Comparison of ENCODE assay signal across 26 cellular contexts in the genomic region with DNA sequence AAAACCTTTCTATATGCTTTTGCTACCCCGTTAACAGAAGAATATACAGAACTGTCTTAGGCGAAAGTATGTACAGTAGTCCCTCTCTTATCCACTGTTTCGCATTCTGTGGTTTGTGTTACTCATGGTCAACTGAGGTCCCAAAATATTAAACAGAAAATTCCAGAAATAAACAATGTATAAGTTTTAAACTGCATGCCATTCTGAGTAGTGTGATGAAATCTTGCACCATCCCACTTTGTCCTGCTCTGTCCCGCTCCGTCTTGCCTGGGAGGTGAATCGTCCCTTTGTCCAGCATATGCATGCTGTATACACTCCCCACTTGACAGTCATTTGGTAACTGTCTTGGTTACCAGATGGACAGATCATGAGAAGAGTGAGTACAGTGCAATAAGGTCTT.
DNase-seq lines count a peak whose midpoint lies in the region; ATAC-seq and TF ChIP-seq lines count a peak whose summit lies in the region.
"Had no signal": no experiment of that assay in that cellular context is flagged by ENCODE, and none has a peak within 500 bp of the region (broad histone marks: within the 10 kb centered on the region; RNA-seq: fewer than 3 reads in every experiment).

No MANE protein-coding gene starts in this region.

- H3K9me3 ChIP-seq in PC-3 (ENCODE audit: low read length) = no peaks in the 10 kb centered on the region
- no peaks in the 10 kb centered on the region for H3K9me3 ChIP-seq in mesenchymal stem cell (ENCODE audit: control insufficient read depth, low read length)
- no peaks in the 10 kb centered on the region for H3K9me3 ChIP-seq in body of pancreas
- H3K9me3 ChIP-seq: adrenal gland, thyroid gland had no signal

- H3K9me2 ChIP-seq in PC-3 (replicated peaks; ENCODE audit: low read length) = no peaks in the 10 kb centered on the region

- no peaks in the 10 kb centered on the region for H3K79me2 ChIP-seq in PC-3 (ENCODE audit: low read length)

- DNase-seq in EL = peak; percentile 33
- DNase-seq in PC-3 = no peak
- no peak for DNase-seq in endothelial cell (ENCODE audit: low spot score)
- DNase-seq in mesenchymal stem cell = peak; percentile 78
- no peak for DNase-seq in globus pallidus (ENCODE audit: low spot score)
- DNase-seq in body of pancreas = no peak
- DNase-seq: activated CD4-positive, CD25-positive, alpha-beta regulatory T cell treated with anti-CD3 and anti-CD28 coated beads, Interleukin-2, amount 50 U/mL, for 72 hours; activated CD8-positive, alpha-beta T cell treated with anti-CD3 and anti-CD28 coated beads for 36 hours; activated effector memory CD4-positive, alpha-beta T cell treated with anti-CD3 and anti-CD28 coated beads, Interleukin-2, amount 50 U/mL, for 16 hours; adrenal gland; AML-193; CD8-positive, alpha-beta memory T cell; dermis blood vessel endothelial cell; DMS53; GOT3; kidney; NCI-H1436 treated with DMSO at 0.1 percent for 48 hours; NCI-H524; posterior cingulate gyrus; stimulated activated CD4-positive, alpha-beta T cell treated with anti-CD3 and anti-CD28 coated beads, Interleukin-15, amount 100 ng/mL, for 24 hours; stimulated activated naive CD8-positive, alpha-beta T cell treated with anti-CD3 and anti-CD28 coated beads, Interleukin-15, amount 100 ng/mL, for 72 hours; T-helper 1 cell; thyroid gland had no signal

- no peak overlapping the region for H3K23ac ChIP-seq in mesenchymal stem cell (ENCODE audit: low read length in 2 of 2)

- H2AFZ ChIP-seq in PC-3 (ENCODE audit: low read length) = no peak overlapping the region
- H2AFZ ChIP-seq in mesenchymal stem cell (ENCODE audit: low read depth, low read length) = no peak overlapping the region

- WGBS in mesenchymal stem cell = 62% methylated on average over 3 of the region's 6 CpGs
- WGBS in body of pancreas, 2 donors = 96 to 97% methylated on average over 6 of the region's 6 CpGs

- H3K27me3 Mint-ChIP-seq in endothelial cell (ENCODE audit: unreplicated experiment) = no peaks in the 10 kb centered on the region
- H3K27me3 Mint-ChIP-seq: activated CD8-positive, alpha-beta T cell treated with anti-CD3 and anti-CD28 coated beads for 36 hours; CD8-positive, alpha-beta memory T cell; stimulated activated naive CD8-positive, alpha-beta T cell treated with anti-CD3 and anti-CD28 coated beads, Interleukin-15, amount 100 ng/mL, for 72 hours had no signal

- H3K4me1 ChIP-seq in PC-3 (ENCODE audit: insufficient read depth, low read length) = peaks cover 7% of the 10 kb centered on the region
- H3K4me1 ChIP-seq in mesenchymal stem cell (ENCODE audit: control insufficient read depth, insufficient read depth, low read depth, low read length) = no peaks in the 10 kb centered on the region
- H3K4me1 ChIP-seq in body of pancreas = peaks cover 14% of the 10 kb centered on the region

- H3K27ac ChIP-seq in PC-3 (ENCODE audit: low read length) = no peak overlapping the region
- H3K27ac ChIP-seq in mesenchymal stem cell (ENCODE audit: low read length, poor library complexity, severe bottlenecking) = no peak overlapping the region
- no peak overlapping the region for H3K27ac ChIP-seq in body of pancreas
- H3K27ac ChIP-seq: adrenal gland, thyroid gland had no signal

- no peaks in the 10 kb centered on the region for H4K20me1 ChIP-seq in PC-3 (ENCODE audit: low read length)

- no peak overlapping the region for H3K9ac ChIP-seq in PC-3 (ENCODE audit: low read length)
- no peak overlapping the region for H3K9ac ChIP-seq in mesenchymal stem cell (ENCODE audit: low read length)

- H3K4me1 Mint-ChIP-seq in endothelial cell (ENCODE audit: unreplicated experiment) = no peaks in the 10 kb centered on the region
- H3K4me1 Mint-ChIP-seq: CD8-positive, alpha-beta memory T cell; stimulated activated naive CD8-positive, alpha-beta T cell treated with anti-CD3 and anti-CD28 coated beads, Interleukin-15, amount 100 ng/mL, for 72 hours had no signal

- H3K18ac ChIP-seq in mesenchymal stem cell (ENCODE audit: low read depth in 1 of 2, low read length in 2 of 2) = no peak overlapping the region

- BruUV-seq in PC-3 (replicated peaks; lab: Mats Ljungman, UMichigan) = no TSS peak

- H4K91ac ChIP-seq in mesenchymal stem cell (ENCODE audit: low read length) = no peak overlapping the region

- no peak overlapping the region for H2BK12ac ChIP-seq in mesenchymal stem cell (ENCODE audit: low read length in 2 of 2)

- TF ChIP-seq POLR2A in body of pancreas (IDR thresholded peaks at IDR 0.05) = no peak

- no peaks in the 10 kb centered on the region for H3F3A ChIP-seq in PC-3 (ENCODE audit: low read length, unreplicated experiment)

- H3K4me2 ChIP-seq in PC-3 (ENCODE audit: low read length) (no peak overlapping the region), mesenchymal stem cell (ENCODE audit: low read length, poor library complexity, severe bottlenecking) (no peak overlapping the region)

- H3K14ac ChIP-seq in mesenchymal stem cell (ENCODE audit: low read length in 2 of 2) = no peak overlapping the region

- ATAC-seq in PC-3 = 0 out of 2 replicates have a peak, but pooled peaks have one; percentile 6
- ATAC-seq in GM21825 (IDR thresholded peaks at IDR 0.05; ENCODE audit: unreplicated experiment) = no peak
- no peak for ATAC-seq in body of pancreas
- ATAC-seq: activated CD8-positive, alpha-beta T cell treated with anti-CD3 and anti-CD28 coated beads for 36 hours; sciatic nerve; stimulated activated naive CD8-positive, alpha-beta T cell treated with anti-CD3 and anti-CD28 coated beads, Interleukin-15, amount 100 ng/mL, for 72 hours had no signal

- H4K8ac ChIP-seq in mesenchymal stem cell (ENCODE audit: low read length) = no peak overlapping the region

- H2BK120ac ChIP-seq in mesenchymal stem cell (ENCODE audit: low read depth, low read length) = no peak overlapping the region

- no peaks in the 10 kb centered on the region for H3K27me3 ChIP-seq in PC-3 (ENCODE audit: low read length)
- no peaks in the 10 kb centered on the region for H3K27me3 ChIP-seq in mesenchymal stem cell (ENCODE audit: control insufficient read depth in 1 of 2, insufficient read depth in 1 of 2, low read length in 2 of 2)
- H3K27me3 ChIP-seq in body of pancreas = no peaks in the 10 kb centered on the region
- H3K27me3 ChIP-seq: adrenal gland, thyroid gland had no signal

- H3K4me3 ChIP-seq in PC-3 (ENCODE audit: low read length) (no peak overlapping the region), mesenchymal stem cell (ENCODE audit: insufficient read depth in 1 of 2, low read depth in 1 of 2, low read length in 2 of 2) (no peak overlapping the region), body of pancreas (no peak overlapping the region)
- H3K4me3 ChIP-seq: adrenal gland, thyroid gland had no signal

- H3K4me3 Mint-ChIP-seq in endothelial cell (ENCODE audit: unreplicated experiment) = peak overlapping the region; percentile 63
- H3K4me3 Mint-ChIP-seq: activated CD8-positive, alpha-beta T cell treated with anti-CD3 and anti-CD28 coated beads for 36 hours; CD8-positive, alpha-beta memory T cell; neural crest cell; stimulated activated naive CD8-positive, alpha-beta T cell treated with anti-CD3 and anti-CD28 coated beads, Interleukin-15, amount 100 ng/mL, for 72 hours had no signal

- CTCF ChIA-PET in PC-3 (lab: Charles Lee) = no interaction called here

- no peaks in the 10 kb centered on the region for H3K9me3 Mint-ChIP-seq in endothelial cell (ENCODE audit: unreplicated experiment)
- H3K9me3 Mint-ChIP-seq: activated CD8-positive, alpha-beta T cell treated with anti-CD3 and anti-CD28 coated beads for 36 hours; CD8-positive, alpha-beta memory T cell; neural crest cell; stimulated activated naive CD8-positive, alpha-beta T cell treated with anti-CD3 and anti-CD28 coated beads, Interleukin-15, amount 100 ng/mL, for 72 hours had no signal

- H3K36me3 Mint-ChIP-seq in endothelial cell (ENCODE audit: low read depth, unreplicated experiment) = peaks cover 20% of the 10 kb centered on the region

- no peak overlapping the region for H3K27ac Mint-ChIP-seq in endothelial cell (ENCODE audit: unreplicated experiment)
- H3K27ac Mint-ChIP-seq: activated CD8-positive, alpha-beta T cell treated with anti-CD3 and anti-CD28 coated beads for 36 hours had no signal

- peaks cover 11% of the 10 kb centered on the region for H3K79me1 ChIP-seq in mesenchymal stem cell (replicated peaks; ENCODE audit: low read length, poor library complexity, severe bottlenecking)

- intact Hi-C loops in PC-3 (cut with micrococcal nuclease) (no loop called here), body of pancreas (cut with DNase I) (no loop called here)

- no peak overlapping the region for H2BK15ac ChIP-seq in mesenchymal stem cell (ENCODE audit: low read depth, poor library complexity, severe bottlenecking)

- H2AK5ac ChIP-seq in mesenchymal stem cell (ENCODE audit: low read length, severe bottlenecking) = no peak overlapping the region

- H3K36me3 ChIP-seq in PC-3 (ENCODE audit: low read depth, low read length) = peaks cover 30% of the 10 kb centered on the region
- H3K36me3 ChIP-seq in mesenchymal stem cell (ENCODE audit: control insufficient read depth in 1 of 2, insufficient read depth in 2 of 2, low read depth in 1 of 2, low read length in 2 of 2) = peaks cover 15 to 55% of the 10 kb centered on the region in 2 experiments
- H3K36me3 ChIP-seq in body of pancreas (replicated peaks in 1 of 2; ENCODE audit: insufficient read depth in 1 of 2, low read depth in 2 of 2) = peaks cover 8 to 18% of the 10 kb centered on the region in 2 donors

- no peak overlapping the region for H2BK5ac ChIP-seq in mesenchymal stem cell (ENCODE audit: low read depth, low read length, poor library complexity, severe bottlenecking)

- TF ChIP-seq CTCF in PC-3 (conservative IDR thresholded peaks at IDR 0.05; ENCODE audit: low read depth, low read length) (no peak), endothelial cell (IDR thresholded peaks at IDR 0.05; ENCODE audit: unreplicated experiment) (no peak), body of pancreas (IDR thresholded peaks at IDR 0.05) (no peak)

- POLR2A ChIA-PET in PC-3 (lab: Charles Lee; ENCODE audit: unreplicated experiment) = no interaction called here

- H3K4ac ChIP-seq in mesenchymal stem cell (ENCODE audit: low read depth in 1 of 2, low read length in 2 of 2) = no peak overlapping the region

Comparison
In these comparisons a context has a peak if more than half of its experiments do, and no peak if none do; other contexts are left out.
1. DNase-seq: peak in EL (single experiment) and mesenchymal stem cell (single experiment); none in PC-3 (single experiment), endothelial cell (single experiment), globus pallidus (single experiment) and body of pancreas (0 of 4).